10 cellular contexts compared by ENCODE assay signal in genomic region chr1:247576514-247576913, GRCh38. TPM values are rescaled to one million over a fixed set of nuclear protein-coding genes. Genes with fewer than 3 reads are reported as not detected.
DNase-seq lines count a peak whose midpoint lies in the region; ATAC-seq and TF ChIP-seq lines count a peak whose summit lies in the region.
"Had no signal": no experiment of that assay in that cellular context is flagged by ENCODE, and none has a peak within 500 bp of the region (broad histone marks: within the 10 kb centered on the region; RNA-seq: fewer than 3 reads in every experiment).

No MANE protein-coding gene starts in this region.

- H3K4me1 Mint-ChIP-seq in CD14-positive monocyte, result peaks cover 5% of the 10 kb centered on the region
- H3K4me1 Mint-ChIP-seq in activated CD4-positive, alpha-beta memory T cell treated with anti-CD3 and anti-CD28 coated beads for 36 hours (ENCODE audit: low read depth), result no peaks in the 10 kb centered on the region

- H3K27me3 Mint-ChIP-seq in CD14-positive monocyte (ENCODE audit: low read depth in 3 of 3), result peaks cover 0 to 8% (median 2%) of the 10 kb centered on the region in 3 donors
- peaks cover 7% of the 10 kb centered on the region for H3K27me3 Mint-ChIP-seq in activated CD4-positive, alpha-beta memory T cell treated with anti-CD3 and anti-CD28 coated beads for 36 hours

- H3K4me2 ChIP-seq in OCI-LY3 (ENCODE audit: low read length), result peak overlapping the region; percentile 21; the same call in 1 of the 2 replicates

- H3K9me3 Mint-ChIP-seq in CD14-positive monocyte, result peaks cover 0 to 3% (median 0%) of the 10 kb centered on the region in 7 donors
- no peaks in the 10 kb centered on the region for H3K9me3 Mint-ChIP-seq in activated CD4-positive, alpha-beta memory T cell treated with anti-CD3 and anti-CD28 coated beads for 36 hours

- no peak overlapping the region for H3K9ac ChIP-seq in OCI-LY3 (ENCODE audit: low read length)

- H3K4me3 ChIP-seq in OCI-LY3 (ENCODE audit: low read length) (no peak overlapping the region), fibroblast of mammary gland (ENCODE audit: control insufficient read depth, low read depth, low read length) (no peak overlapping the region), right cardiac atrium (ENCODE audit: low read length) (no peak overlapping the region)

- TF ChIP-seq CTCF in CD14-positive monocyte (IDR thresholded peaks at IDR 0.05) (peak; percentile 70), OCI-LY3 (IDR thresholded peaks at IDR 0.05; ENCODE audit: low read depth, low read length) (peak; percentile 86), fibroblast of mammary gland (conservative IDR thresholded peaks at IDR 0.05; ENCODE audit: control insufficient read depth, insufficient read depth, low read depth, low read length) (peak; percentile 24)

- no peak overlapping the region for H3K4me3 Mint-ChIP-seq in CD14-positive monocyte
- H3K4me3 Mint-ChIP-seq in activated CD4-positive, alpha-beta memory T cell treated with anti-CD3 and anti-CD28 coated beads for 36 hours, result no peak overlapping the region

- H3K27me3 ChIP-seq in OCI-LY3 (ENCODE audit: low read depth, low read length) (no peaks in the 10 kb centered on the region), right cardiac atrium (ENCODE audit: control insufficient read depth, insufficient read depth) (no peaks in the 10 kb centered on the region)

- no peaks in the 10 kb centered on the region for H4K20me1 ChIP-seq in OCI-LY3 (ENCODE audit: insufficient read depth, low read length)

- 48% methylated on average over 3 of the region's 3 CpGs for WGBS in right cardiac atrium

- H3K36me3 ChIP-seq in OCI-LY3 (replicated peaks; ENCODE audit: low read depth, low read length), result no peaks in the 10 kb centered on the region

- no peaks in the 10 kb centered on the region for H3K9me3 ChIP-seq in OCI-LY3 (ENCODE audit: insufficient read depth, low read length)
- H3K9me3 ChIP-seq in right cardiac atrium (ENCODE audit: control insufficient read depth, low read length), result no peaks in the 10 kb centered on the region

- DNase-seq in CD14-positive monocyte (ENCODE audit: low spot score), result no peak
- peak; percentile 1 for DNase-seq in fibroblast of mammary gland (ENCODE audit: low read depth)
- no peak for DNase-seq in NCI-H1105 treated with DMSO at 0.1 percent for 48 hours (lab: John Stamatoyannopoulos, UW)
- no peak for DNase-seq in activated CD4-positive, alpha-beta memory T cell treated with anti-CD3 and anti-CD28 coated beads for 36 hours
- DNase-seq in right cardiac atrium, result no peak
- DNase-seq in stimulated activated naive CD4-positive, alpha-beta T cell (lab: John Stamatoyannopoulos, UW), result no peak
- DNase-seq: activated naive CD4-positive, alpha-beta T cell treated with anti-CD3 and anti-CD28 coated beads, Interleukin-2, amount 50 U/mL, for 16 hours; left ventricle myocardium superior had no signal

- CTCF ChIA-PET in activated CD4-positive, alpha-beta memory T cell treated with anti-CD3 and anti-CD28 coated beads for 36 hours (lab: Charles Lee), result interaction anchor here (0.7 to 1.0 kb wide), 4 partner anchors 29 to 204 kb away, joined by 3 to 8 read pairs (median 3); no protein-coding TSS in a partner anchor

- POLR2A ChIA-PET in activated CD4-positive, alpha-beta memory T cell treated with anti-CD3 and anti-CD28 coated beads for 36 hours (lab: Charles Lee), result no interaction called here

- intact Hi-C loops in CD14-positive monocyte (cut with micrococcal nuclease), result loop anchor here in 1 of 2 donors (2.0 to 10.0 kb wide), 2 partner anchors 204 to 372 kb away; no protein-coding TSS in a partner anchor
- intact Hi-C loops in activated CD4-positive, alpha-beta memory T cell treated with anti-CD3 and anti-CD28 coated beads for 36 hours (cut with micrococcal nuclease), result loop anchor here (1.0 kb wide), 2 partner anchors 186 to 202 kb away; no protein-coding TSS in a partner anchor
- intact Hi-C loops in right cardiac atrium (cut with DNase I), result no loop called here

- no peaks in the 10 kb centered on the region for H3K79me2 ChIP-seq in OCI-LY3 (ENCODE audit: low read length)

- peak; percentile 59 for ATAC-seq in GM19455 (IDR thresholded peaks at IDR 0.05; ENCODE audit: unreplicated experiment)
- no peak for ATAC-seq in right cardiac atrium
- ATAC-seq: left ventricle myocardium superior had no signal

- H3K36me3 Mint-ChIP-seq in CD14-positive monocyte, result no peaks in the 10 kb centered on the region
- H3K36me3 Mint-ChIP-seq in activated CD4-positive, alpha-beta memory T cell treated with anti-CD3 and anti-CD28 coated beads for 36 hours, result no peaks in the 10 kb centered on the region

- H3K27ac Mint-ChIP-seq in CD14-positive monocyte, result no peak overlapping the region
- no peak overlapping the region for H3K27ac Mint-ChIP-seq in activated CD4-positive, alpha-beta memory T cell treated with anti-CD3 and anti-CD28 coated beads for 36 hours

- peaks cover 8% of the 10 kb centered on the region for H3K4me1 ChIP-seq in OCI-LY3 (ENCODE audit: low read length)
- no peaks in the 10 kb centered on the region for H3K4me1 ChIP-seq in right cardiac atrium (ENCODE audit: control insufficient read depth, insufficient read depth, low read length)

- no peak overlapping the region for H2AFZ ChIP-seq in OCI-LY3 (ENCODE audit: low read depth, low read length)

- H3K27ac ChIP-seq in OCI-LY3 (ENCODE audit: low read length) (no peak overlapping the region), right cardiac atrium (ENCODE audit: low read length) (no peak overlapping the region)

RNA-seq across cellular contexts. Expression of gene OR2G2, which starts 11.6 kb away (rescaled TPM):
- not detected for polyA plus RNA-seq in CD14-positive monocyte
- total RNA-seq in activated CD4-positive, alpha-beta memory T cell treated with anti-CD3 and anti-CD28 coated beads for 36 hours, result not detected
- total RNA-seq in right cardiac atrium, result not detected
- polyA plus RNA-seq in right cardiac atrium, result not detected
- total RNA-seq: left ventricle myocardium superior had no signal

RNA-seq across cellular contexts. Expression of gene GCSAML, which starts 27.6 kb away (rescaled TPM):
- polyA plus RNA-seq in CD14-positive monocyte, result under 1 TPM in 1 of 2 donors, not detected in 1; 0.16 TPM
- not detected for total RNA-seq in activated CD4-positive, alpha-beta memory T cell treated with anti-CD3 and anti-CD28 coated beads for 36 hours
- under 1 TPM in 2 of 4 donors, not detected in 2; 0.09 to 0.17 TPM for total RNA-seq in right cardiac atrium
- not detected for polyA plus RNA-seq in right cardiac atrium
- total RNA-seq: left ventricle myocardium superior had no signal

RNA-seq across cellular contexts. Expression of gene OR2G3, which starts 28.9 kb away (rescaled TPM):
- polyA plus RNA-seq in CD14-positive monocyte (not detected), right cardiac atrium (not detected)
- total RNA-seq in activated CD4-positive, alpha-beta memory T cell treated with anti-CD3 and anti-CD28 coated beads for 36 hours, result not detected
- not detected for total RNA-seq in right cardiac atrium
- total RNA-seq: left ventricle myocardium superior had no signal

RNA-seq across cellular contexts. Expression of gene OR2C3, which starts 40.3 kb away (rescaled TPM):
- not detected for polyA plus RNA-seq in CD14-positive monocyte
- total RNA-seq in activated CD4-positive, alpha-beta memory T cell treated with anti-CD3 and anti-CD28 coated beads for 36 hours, result not detected
- under 1 TPM in 2 of 4 donors, not detected in 2; 0.03 TPM for total RNA-seq in right cardiac atrium
- 0.02 TPM for polyA plus RNA-seq in right cardiac atrium
- total RNA-seq: left ventricle myocardium superior had no signal

Comparison
In these comparisons a context has a peak if more than half of its experiments do, and no peak if none do; other contexts are left out.
1. CTCF ChIP-seq: peak in every context shown above with its lines; median percentile 86 in OCI-LY3; 70 in CD14-positive monocyte; 24 in fibroblast of mammary gland.